Comparison of ENCODE assay signal across 21 cellular contexts in the genomic region with DNA sequence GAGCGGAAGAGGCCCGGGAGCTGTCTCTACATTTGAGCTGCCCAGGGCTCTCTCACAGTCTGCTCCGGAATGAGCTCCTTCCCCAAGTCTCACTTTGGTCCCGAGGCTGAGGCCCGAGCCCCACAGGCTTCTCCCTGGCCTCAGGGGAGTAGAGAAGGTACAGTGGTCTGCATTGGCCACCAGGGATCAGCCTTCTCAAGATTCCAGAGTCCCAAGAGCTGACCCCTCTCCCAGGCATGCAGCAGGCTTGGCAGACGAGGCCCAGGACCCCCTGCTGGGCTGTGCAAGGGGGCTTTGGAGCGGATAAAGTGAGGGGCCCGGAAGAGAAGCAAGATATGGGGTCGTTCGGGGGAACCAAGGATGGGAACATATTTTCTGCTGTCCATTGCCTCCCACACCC. TPM values are rescaled to one million over a fixed set of nuclear protein-coding genes. Genes with fewer than 3 reads are reported as not detected.
DNase-seq lines count a peak whose midpoint lies in the region; ATAC-seq and TF ChIP-seq lines count a peak whose summit lies in the region.
"Had no signal": no experiment of that assay in that cellular context is flagged by ENCODE, and none has a peak within 500 bp of the region (broad histone marks: within the 10 kb centered on the region; RNA-seq: fewer than 3 reads in every experiment).

No MANE protein-coding gene starts in this region.

- H3K9me2 ChIP-seq in Loucy (replicated peaks; ENCODE audit: low read depth, low read length), result no peaks in the 10 kb centered on the region

- no peaks in the 10 kb centered on the region for H3K36me3 ChIP-seq in BLaER1 treated with 17β-estradiol and CSF1 and Interleukin-3, amounts not matched to agents 10 nM and 100 nM
- H3K36me3 ChIP-seq in Loucy (ENCODE audit: insufficient read depth, low read length) (no peaks in the 10 kb centered on the region), brain microvascular endothelial cell (replicated peaks) (no peaks in the 10 kb centered on the region), psoas muscle (ENCODE audit: insufficient read depth in 1 of 2, low read depth in 1 of 2) (no peaks in the 10 kb centered on the region)
- H3K36me3 ChIP-seq: Peyer's patch, SJSA1 had no signal

- peaks cover 0 to 51% (median 34%) of the 10 kb centered on the region in 11 experiments; a peak in 19 of 22 replicates for H4K20me1 ChIP-seq in BLaER1 treated with 17β-estradiol and CSF1 and Interleukin-3, amounts not matched to agents 10 nM and 100 nM
- no peaks in the 10 kb centered on the region for H4K20me1 ChIP-seq in Loucy (ENCODE audit: insufficient read depth, low read length, poor library complexity, severe bottlenecking)

- intact Hi-C loops in psoas muscle (cut with DNase I), result no loop called here

- WGBS in psoas muscle, 3 donors, result 82 to 85% (median 82%) methylated on average over 10 of the region's 10 CpGs

- H3K27me3 ChIP-seq in BLaER1 treated with 17β-estradiol and CSF1 and Interleukin-3, amounts not matched to agents 10 nM and 100 nM, result no peaks in the 10 kb centered on the region
- H3K27me3 ChIP-seq in Loucy (ENCODE audit: insufficient read depth, low read length, poor library complexity, severe bottlenecking), result no peaks in the 10 kb centered on the region
- H3K27me3 ChIP-seq in brain microvascular endothelial cell (replicated peaks), result no peaks in the 10 kb centered on the region
- no peaks in the 10 kb centered on the region for H3K27me3 ChIP-seq in psoas muscle (ENCODE audit: insufficient read depth in 3 of 3, low read length in 2 of 3)
- H3K27me3 ChIP-seq: Peyer's patch had no signal

- in situ Hi-C loops in brain microvascular endothelial cell (cut with HindIII; ENCODE audit: low pct_ligation_motif_present, low sequenced_read_pairs), result no loop called here

- H3K9ac ChIP-seq in BLaER1 treated with 17β-estradiol and CSF1 and Interleukin-3, amounts not matched to agents 10 nM and 100 nM, result 0 out of 22 replicates have a peak overlapping the region, but pooled peaks of 1 of the 11 experiments have one; percentile 4
- H3K9ac ChIP-seq in Loucy (ENCODE audit: low read depth, low read length, poor library complexity, severe bottlenecking), result peak overlapping the region; percentile 69
- H3K9ac ChIP-seq: KMS-11 had no signal

- H3K9me3 ChIP-seq in BLaER1 treated with 17β-estradiol and CSF1 and Interleukin-3, amounts not matched to agents 10 nM and 100 nM (replicated peaks in 1 of 11), result no peaks in the 10 kb centered on the region
- H3K9me3 ChIP-seq in Loucy (ENCODE audit: insufficient read depth, low read depth, low read length) (no peaks in the 10 kb centered on the region), psoas muscle (no peaks in the 10 kb centered on the region)
- H3K9me3 ChIP-seq: A549, Peyer's patch, SJSA1 had no signal

- H3K4me1 ChIP-seq in BLaER1 treated with 17β-estradiol and CSF1 and Interleukin-3, amounts not matched to agents 10 nM and 100 nM, result peaks cover 44 to 87% (median 76%) of the 10 kb centered on the region in 10 experiments
- H3K4me1 ChIP-seq in Loucy (ENCODE audit: insufficient read depth, low read length, poor library complexity, severe bottlenecking) (peaks cover 25% of the 10 kb centered on the region), psoas muscle (peaks cover 18% of the 10 kb centered on the region)

- DNase-seq in brain microvascular endothelial cell (no peak), iPS-NIHi11 (ENCODE audit: low spot score) (peak; percentile 22), psoas muscle (no peak), NCI-H1105 (lab: John Stamatoyannopoulos, UW) (no peak)
- DNase-seq: CD4-positive, CD25-positive, alpha-beta regulatory T cell; COR-L47; DMS79 treated with DMSO at 0.1 percent for 48 hours; GOT3; MV-4-11; NCI-H1694; NCI-H2081 treated with DMSO at 0.1 percent for 48 hours; NCI-H2171 treated with DMSO at 0.1 percent for 48 hours; NCI-H524 treated with DMSO at 0.1 percent for 48 hours; NCI-H82; Peyer's patch had no signal

- no peaks in the 10 kb centered on the region for H3K79me2 ChIP-seq in Loucy (ENCODE audit: insufficient read depth, low read length)

- H2AFZ ChIP-seq in Loucy (ENCODE audit: low read length), result no peak overlapping the region

- H3F3A ChIP-seq in Loucy (ENCODE audit: low read depth), result no peaks in the 10 kb centered on the region

- ATAC-seq in psoas muscle (no peak), SK-N-SH treated with all-trans-retinoic acid at 6 μM for 48 hours (no peak)
- ATAC-seq: A549 had no signal

- TF ChIP-seq CTCF in Loucy (conservative IDR thresholded peaks at IDR 0.05; ENCODE audit: low read length), result no peak
- peak; percentile 1 for TF ChIP-seq CTCF in brain microvascular endothelial cell (IDR thresholded peaks at IDR 0.05; ENCODE audit: low read depth, low read length, missing control alignments)
- TF ChIP-seq CTCF in psoas muscle (IDR thresholded peaks at IDR 0.05), result no peak

- H3K4me3 ChIP-seq in BLaER1 treated with 17β-estradiol and CSF1 and Interleukin-3, amounts not matched to agents 10 nM and 100 nM, result no peak overlapping the region
- H3K4me3 ChIP-seq in Loucy (ENCODE audit: low read length, poor library complexity, severe bottlenecking) (peak overlapping the region; percentile 69), brain microvascular endothelial cell (ENCODE audit: low read depth, low read length) (no peak overlapping the region), psoas muscle (no peak overlapping the region)
- H3K4me3 ChIP-seq: A549, Peyer's patch, SJSA1 had no signal

- no peak overlapping the region for H3K27ac ChIP-seq in BLaER1 treated with 17β-estradiol and CSF1 and Interleukin-3, amounts not matched to agents 10 nM and 100 nM
- H3K27ac ChIP-seq in brain microvascular endothelial cell, result no peak overlapping the region
- H3K27ac ChIP-seq in psoas muscle, result no peak overlapping the region
- H3K27ac ChIP-seq: A549, KMS-11, Peyer's patch, SJSA1 had no signal

- peak overlapping the region in 10 of 11 experiments; percentile 29 to 86 (median 75); a peak in 19 of 22 replicates for H3K4me2 ChIP-seq in BLaER1 treated with 17β-estradiol and CSF1 and Interleukin-3, amounts not matched to agents 10 nM and 100 nM
- peak overlapping the region; percentile 75 for H3K4me2 ChIP-seq in Loucy (ENCODE audit: low read depth, low read length, poor library complexity, severe bottlenecking)
- H3K4me2 ChIP-seq: A549, KMS-11 had no signal

TF ChIP-seq in SK-N-SH treated with all-trans-retinoic acid at 6 μM for 48 hours, 23 proteins besides CTCF, POLR2A, EP300 and RAD21:
- TF ChIP-seq, protein P1, sequence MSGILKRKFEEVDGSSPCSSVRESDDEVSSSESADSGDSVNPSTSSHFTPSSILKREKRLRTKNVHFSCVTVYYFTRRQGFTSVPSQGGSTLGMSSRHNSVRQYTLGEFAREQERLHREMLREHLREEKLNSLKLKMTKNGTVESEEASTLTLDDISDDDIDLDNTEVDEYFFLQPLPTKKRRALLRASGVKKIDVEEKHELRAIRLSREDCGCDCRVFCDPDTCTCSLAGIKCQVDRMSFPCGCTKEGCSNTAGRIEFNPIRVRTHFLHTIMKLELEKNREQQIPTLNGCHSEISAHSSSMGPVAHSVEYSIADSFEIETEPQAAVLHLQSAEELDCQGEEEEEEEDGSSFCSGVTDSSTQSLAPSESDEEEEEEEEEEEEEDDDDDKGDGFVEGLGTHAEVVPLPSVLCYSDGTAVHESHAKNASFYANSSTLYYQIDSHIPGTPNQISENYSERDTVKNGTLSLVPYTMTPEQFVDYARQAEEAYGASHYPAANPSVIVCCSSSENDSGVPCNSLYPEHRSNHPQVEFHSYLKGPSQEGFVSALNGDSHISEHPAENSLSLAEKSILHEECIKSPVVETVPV (CRISPR knock-in tag; IDR thresholded peaks at IDR 0.05), result no peak
- TF ChIP-seq CREB5 (CRISPR knock-in tag; IDR thresholded peaks at IDR 0.05; ENCODE audit: low read depth), result no peak

RNA-seq across cellular contexts. Expression of gene PRSS27, which starts 3.1 kb away (rescaled TPM):
- under 1 TPM in 2 of 4 donors, not detected in 2; 0.22 to 0.34 TPM for total RNA-seq in psoas muscle
- under 1 TPM; 0.07 to 0.20 (median 0.08) TPM for polyA plus RNA-seq in psoas muscle

RNA-seq across cellular contexts. Expression of gene KCTD5, which starts 34.6 kb away (rescaled TPM):
- total RNA-seq in psoas muscle, result 10 to 100 TPM in 3 of 4 donors, 1 to 10 TPM in 1; 9.1 to 18.0 (median 16.7) TPM
- polyA plus RNA-seq in psoas muscle, result 10 to 100 TPM; 10.8 to 65.8 (median 24.1) TPM

RNA-seq across cellular contexts. Expression of gene SRRM2, which starts 35.5 kb away (rescaled TPM):
- total RNA-seq in psoas muscle, result 100 to 1,000 TPM; 277 to 413 (median 316) TPM
- polyA plus RNA-seq in psoas muscle, result 100 to 1,000 TPM; 183 to 226 (median 216) TPM
